In the genomic region with DNA sequence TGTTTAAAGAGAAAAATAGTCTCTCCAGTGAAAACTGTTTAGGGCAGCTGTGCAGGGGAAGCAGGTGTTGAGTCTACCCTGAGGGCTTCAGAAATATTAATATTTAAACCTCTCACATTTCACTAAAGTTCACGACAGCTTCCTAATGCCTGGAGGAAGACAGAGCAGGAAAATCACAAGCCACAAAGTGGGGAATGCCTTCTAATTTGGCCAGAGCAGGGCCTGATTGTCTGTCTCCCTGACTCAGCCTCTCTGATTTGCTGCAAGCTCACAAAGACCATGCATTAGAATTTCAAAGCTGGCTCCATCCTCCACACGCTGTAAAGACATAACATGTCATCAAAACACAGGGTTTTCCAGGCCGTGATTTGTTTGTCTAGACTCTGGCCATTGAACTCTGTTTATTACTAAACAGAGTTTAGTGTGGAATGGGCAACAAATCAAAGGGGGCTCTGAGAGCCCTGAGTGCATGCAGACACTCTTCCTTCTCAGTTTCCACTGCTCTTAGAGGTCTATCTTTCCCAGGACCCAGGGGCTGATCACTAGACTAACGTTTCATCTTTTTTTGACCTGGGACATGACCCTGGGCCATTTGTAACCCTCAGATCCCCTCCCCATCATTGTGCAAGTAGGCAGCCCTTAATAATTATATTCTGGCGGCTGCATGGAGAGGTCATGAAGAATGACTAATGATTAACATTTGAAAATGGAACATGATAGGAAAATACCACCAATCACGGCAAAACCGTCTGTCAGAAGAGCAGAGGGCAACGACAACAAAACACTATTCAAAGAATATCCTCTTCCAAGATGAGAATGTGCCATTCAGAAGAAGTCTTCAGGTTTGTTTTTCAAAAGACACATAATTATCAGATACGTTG, we compare ENCODE assay signal across 1 cellular context.
A peak's percentile ranks its signal among the peaks of the same experiment; 100 is the strongest.
TF ChIP-seq lines count a peak whose summit lies in the region.

No MANE protein-coding gene starts in this region.

TF ChIP-seq in HepG2, 621 proteins besides CTCF, POLR2A, EP300 and RAD21 (continued from another document and continues in another):
- TF ChIP-seq, protein P1, sequence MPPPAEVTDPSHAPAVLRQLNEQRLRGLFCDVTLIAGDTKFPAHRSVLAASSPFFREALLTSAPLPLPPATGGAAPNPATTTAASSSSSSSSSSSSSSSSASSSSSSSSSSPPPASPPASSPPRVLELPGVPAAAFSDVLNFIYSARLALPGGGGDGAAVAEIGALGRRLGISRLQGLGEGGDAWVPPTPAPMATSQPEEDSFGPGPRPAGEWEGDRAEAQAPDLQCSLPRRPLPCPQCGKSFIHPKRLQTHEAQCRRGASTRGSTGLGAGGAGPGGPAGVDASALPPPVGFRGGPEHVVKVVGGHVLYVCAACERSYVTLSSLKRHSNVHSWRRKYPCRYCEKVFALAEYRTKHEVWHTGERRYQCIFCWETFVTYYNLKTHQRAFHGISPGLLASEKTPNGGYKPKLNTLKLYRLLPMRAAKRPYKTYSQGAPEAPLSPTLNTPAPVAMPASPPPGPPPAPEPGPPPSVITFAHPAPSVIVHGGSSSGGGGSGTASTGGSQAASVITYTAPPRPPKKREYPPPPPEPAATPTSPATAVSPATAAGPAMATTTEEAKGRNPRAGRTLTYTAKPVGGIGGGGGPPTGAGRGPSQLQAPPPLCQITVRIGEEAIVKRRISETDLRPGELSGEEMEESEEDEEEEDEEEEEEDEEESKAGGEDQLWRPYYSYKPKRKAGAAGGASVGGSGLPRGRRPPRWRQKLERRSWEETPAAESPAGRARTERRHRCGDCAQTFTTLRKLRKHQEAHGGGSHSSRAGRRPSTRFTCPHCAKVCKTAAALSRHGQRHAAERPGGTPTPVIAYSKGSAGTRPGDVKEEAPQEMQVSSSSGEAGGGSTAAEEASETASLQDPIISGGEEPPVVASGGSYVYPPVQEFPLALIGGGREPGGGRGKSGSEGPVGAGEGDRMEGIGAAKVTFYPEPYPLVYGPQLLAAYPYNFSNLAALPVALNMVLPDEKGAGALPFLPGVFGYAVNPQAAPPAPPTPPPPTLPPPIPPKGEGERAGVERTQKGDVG (CRISPR knock-in tag; IDR thresholded peaks at IDR 0.05; ENCODE audit: borderline replicate concordance): 0 out of 2 replicates have a peak, but pooled peaks have one; percentile 37
- TF ChIP-seq CREB1 (IDR thresholded peaks at IDR 0.05) (no peak), CREB1 (CRISPR knock-in tag; IDR thresholded peaks at IDR 0.05) (peak; percentile 81), FOXK1 (CRISPR knock-in tag; IDR thresholded peaks at IDR 0.05; ENCODE audit: borderline replicate concordance, low read depth) (peak; percentile 87), CCAR2 (optimal IDR thresholded peaks at IDR 0.05; ENCODE audit: low read depth, low read length) (no peak), ZNF777 (CRISPR knock-in tag; IDR thresholded peaks at IDR 0.05) (no peak), GLI4 (CRISPR knock-in tag; IDR thresholded peaks at IDR 0.05; ENCODE audit: borderline replicate concordance) (no peak), NCOR1 (IDR thresholded peaks at IDR 0.05; ENCODE audit: borderline replicate concordance, low read length) (peak; percentile 98), SIN3A (IDR thresholded peaks at IDR 0.05; ENCODE audit: borderline replicate concordance, low read depth, low read length) (no peak), ZNF678 (CRISPR knock-in tag; IDR thresholded peaks at IDR 0.05) (no peak), SOX13 (IDR thresholded peaks at IDR 0.05) (peak; percentile 86), SOX13 (CRISPR knock-in tag; conservative IDR thresholded peaks at IDR 0.05 in 1 of 2, IDR thresholded peaks at IDR 0.05 in 1 of 2) (peak in 1 of 2 experiments; percentile 94; a peak in 2 of 4 replicates), ZBTB3 (CRISPR knock-in tag; IDR thresholded peaks at IDR 0.05; ENCODE audit: borderline replicate concordance, low read depth) (no peak), RFX3 (CRISPR knock-in tag; IDR thresholded peaks at IDR 0.05) (no peak), SMARCE1 (IDR thresholded peaks at IDR 0.05; ENCODE audit: borderline replicate concordance) (no peak), ZFP36 (IDR thresholded peaks at IDR 0.05; ENCODE audit: borderline replicate concordance, low read depth, low read length, partially characterized antibody) (no peak), ZNF839 (CRISPR knock-in tag; IDR thresholded peaks at IDR 0.05; ENCODE audit: borderline replicate concordance) (no peak), NFKB2 (CRISPR knock-in tag; IDR thresholded peaks at IDR 0.05; ENCODE audit: borderline replicate concordance) (no peak), SYNCRIP (IDR thresholded peaks at IDR 0.05; ENCODE audit: insufficient read depth, low read depth, low read length) (no peak), ELF3 (CRISPR knock-in tag; IDR thresholded peaks at IDR 0.05) (peak; percentile 57), ZZZ3 (CRISPR knock-in tag; IDR thresholded peaks at IDR 0.05; ENCODE audit: borderline replicate concordance) (no peak)
- TF ChIP-seq, protein P2, sequence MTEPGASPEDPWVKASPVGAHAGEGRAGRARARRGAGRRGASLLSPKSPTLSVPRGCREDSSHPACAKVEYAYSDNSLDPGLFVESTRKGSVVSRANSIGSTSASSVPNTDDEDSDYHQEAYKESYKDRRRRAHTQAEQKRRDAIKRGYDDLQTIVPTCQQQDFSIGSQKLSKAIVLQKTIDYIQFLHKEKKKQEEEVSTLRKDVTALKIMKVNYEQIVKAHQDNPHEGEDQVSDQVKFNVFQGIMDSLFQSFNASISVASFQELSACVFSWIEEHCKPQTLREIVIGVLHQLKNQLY (CRISPR knock-in tag; IDR thresholded peaks at IDR 0.05): peak; percentile 54; the same call in 1 of the 2 replicates
- TF ChIP-seq, protein P3, sequence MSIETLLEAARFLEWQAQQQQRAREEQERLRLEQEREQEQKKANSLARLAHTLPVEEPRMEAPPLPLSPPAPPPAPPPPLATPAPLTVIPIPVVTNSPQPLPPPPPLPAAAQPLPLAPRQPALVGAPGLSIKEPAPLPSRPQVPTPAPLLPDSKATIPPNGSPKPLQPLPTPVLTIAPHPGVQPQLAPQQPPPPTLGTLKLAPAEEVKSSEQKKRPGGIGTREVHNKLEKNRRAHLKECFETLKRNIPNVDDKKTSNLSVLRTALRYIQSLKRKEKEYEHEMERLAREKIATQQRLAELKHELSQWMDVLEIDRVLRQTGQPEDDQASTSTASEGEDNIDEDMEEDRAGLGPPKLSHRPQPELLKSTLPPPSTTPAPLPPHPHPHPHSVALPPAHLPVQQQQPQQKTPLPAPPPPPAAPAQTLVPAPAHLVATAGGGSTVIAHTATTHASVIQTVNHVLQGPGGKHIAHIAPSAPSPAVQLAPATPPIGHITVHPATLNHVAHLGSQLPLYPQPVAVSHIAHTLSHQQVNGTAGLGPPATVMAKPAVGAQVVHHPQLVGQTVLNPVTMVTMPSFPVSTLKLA (IDR thresholded peaks at IDR 0.05): no peak
- TF ChIP-seq, protein P4, sequence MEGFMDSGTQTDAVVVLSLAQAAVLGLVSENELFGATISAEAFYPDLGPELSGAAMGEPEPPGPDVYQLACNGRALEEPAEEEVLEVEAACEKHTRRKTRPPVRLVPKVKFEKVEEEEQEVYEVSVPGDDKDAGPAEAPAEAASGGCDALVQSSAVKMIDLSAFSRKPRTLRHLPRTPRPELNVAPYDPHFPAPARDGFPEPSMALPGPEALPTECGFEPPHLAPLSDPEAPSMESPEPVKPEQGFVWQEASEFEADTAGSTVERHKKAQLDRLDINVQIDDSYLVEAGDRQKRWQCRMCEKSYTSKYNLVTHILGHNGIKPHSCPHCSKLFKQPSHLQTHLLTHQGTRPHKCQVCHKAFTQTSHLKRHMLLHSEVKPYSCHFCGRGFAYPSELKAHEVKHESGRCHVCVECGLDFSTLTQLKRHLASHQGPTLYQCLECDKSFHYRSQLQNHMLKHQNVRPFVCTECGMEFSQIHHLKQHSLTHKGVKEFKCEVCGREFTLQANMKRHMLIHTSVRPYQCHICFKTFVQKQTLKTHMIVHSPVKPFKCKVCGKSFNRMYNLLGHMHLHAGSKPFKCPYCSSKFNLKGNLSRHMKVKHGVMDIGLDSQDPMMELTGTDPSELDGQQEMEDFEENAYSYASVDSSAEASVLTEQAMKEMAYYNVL (CRISPR knock-in tag; IDR thresholded peaks at IDR 0.05; ENCODE audit: borderline replicate concordance): peak; percentile 76
- TF ChIP-seq, protein P5, sequence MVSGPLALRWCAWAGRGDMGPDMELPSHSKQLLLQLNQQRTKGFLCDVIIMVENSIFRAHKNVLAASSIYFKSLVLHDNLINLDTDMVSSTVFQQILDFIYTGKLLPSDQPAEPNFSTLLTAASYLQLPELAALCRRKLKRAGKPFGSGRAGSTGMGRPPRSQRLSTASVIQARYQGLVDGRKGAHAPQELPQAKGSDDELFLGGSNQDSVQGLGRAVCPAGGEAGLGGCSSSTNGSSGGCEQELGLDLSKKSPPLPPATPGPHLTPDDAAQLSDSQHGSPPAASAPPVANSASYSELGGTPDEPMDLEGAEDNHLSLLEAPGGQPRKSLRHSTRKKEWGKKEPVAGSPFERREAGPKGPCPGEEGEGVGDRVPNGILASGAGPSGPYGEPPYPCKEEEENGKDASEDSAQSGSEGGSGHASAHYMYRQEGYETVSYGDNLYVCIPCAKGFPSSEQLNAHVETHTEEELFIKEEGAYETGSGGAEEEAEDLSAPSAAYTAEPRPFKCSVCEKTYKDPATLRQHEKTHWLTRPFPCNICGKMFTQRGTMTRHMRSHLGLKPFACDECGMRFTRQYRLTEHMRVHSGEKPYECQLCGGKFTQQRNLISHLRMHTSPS (CRISPR knock-in tag; IDR thresholded peaks at IDR 0.05; ENCODE audit: low read depth): no peak
- TF ChIP-seq, protein P6, sequence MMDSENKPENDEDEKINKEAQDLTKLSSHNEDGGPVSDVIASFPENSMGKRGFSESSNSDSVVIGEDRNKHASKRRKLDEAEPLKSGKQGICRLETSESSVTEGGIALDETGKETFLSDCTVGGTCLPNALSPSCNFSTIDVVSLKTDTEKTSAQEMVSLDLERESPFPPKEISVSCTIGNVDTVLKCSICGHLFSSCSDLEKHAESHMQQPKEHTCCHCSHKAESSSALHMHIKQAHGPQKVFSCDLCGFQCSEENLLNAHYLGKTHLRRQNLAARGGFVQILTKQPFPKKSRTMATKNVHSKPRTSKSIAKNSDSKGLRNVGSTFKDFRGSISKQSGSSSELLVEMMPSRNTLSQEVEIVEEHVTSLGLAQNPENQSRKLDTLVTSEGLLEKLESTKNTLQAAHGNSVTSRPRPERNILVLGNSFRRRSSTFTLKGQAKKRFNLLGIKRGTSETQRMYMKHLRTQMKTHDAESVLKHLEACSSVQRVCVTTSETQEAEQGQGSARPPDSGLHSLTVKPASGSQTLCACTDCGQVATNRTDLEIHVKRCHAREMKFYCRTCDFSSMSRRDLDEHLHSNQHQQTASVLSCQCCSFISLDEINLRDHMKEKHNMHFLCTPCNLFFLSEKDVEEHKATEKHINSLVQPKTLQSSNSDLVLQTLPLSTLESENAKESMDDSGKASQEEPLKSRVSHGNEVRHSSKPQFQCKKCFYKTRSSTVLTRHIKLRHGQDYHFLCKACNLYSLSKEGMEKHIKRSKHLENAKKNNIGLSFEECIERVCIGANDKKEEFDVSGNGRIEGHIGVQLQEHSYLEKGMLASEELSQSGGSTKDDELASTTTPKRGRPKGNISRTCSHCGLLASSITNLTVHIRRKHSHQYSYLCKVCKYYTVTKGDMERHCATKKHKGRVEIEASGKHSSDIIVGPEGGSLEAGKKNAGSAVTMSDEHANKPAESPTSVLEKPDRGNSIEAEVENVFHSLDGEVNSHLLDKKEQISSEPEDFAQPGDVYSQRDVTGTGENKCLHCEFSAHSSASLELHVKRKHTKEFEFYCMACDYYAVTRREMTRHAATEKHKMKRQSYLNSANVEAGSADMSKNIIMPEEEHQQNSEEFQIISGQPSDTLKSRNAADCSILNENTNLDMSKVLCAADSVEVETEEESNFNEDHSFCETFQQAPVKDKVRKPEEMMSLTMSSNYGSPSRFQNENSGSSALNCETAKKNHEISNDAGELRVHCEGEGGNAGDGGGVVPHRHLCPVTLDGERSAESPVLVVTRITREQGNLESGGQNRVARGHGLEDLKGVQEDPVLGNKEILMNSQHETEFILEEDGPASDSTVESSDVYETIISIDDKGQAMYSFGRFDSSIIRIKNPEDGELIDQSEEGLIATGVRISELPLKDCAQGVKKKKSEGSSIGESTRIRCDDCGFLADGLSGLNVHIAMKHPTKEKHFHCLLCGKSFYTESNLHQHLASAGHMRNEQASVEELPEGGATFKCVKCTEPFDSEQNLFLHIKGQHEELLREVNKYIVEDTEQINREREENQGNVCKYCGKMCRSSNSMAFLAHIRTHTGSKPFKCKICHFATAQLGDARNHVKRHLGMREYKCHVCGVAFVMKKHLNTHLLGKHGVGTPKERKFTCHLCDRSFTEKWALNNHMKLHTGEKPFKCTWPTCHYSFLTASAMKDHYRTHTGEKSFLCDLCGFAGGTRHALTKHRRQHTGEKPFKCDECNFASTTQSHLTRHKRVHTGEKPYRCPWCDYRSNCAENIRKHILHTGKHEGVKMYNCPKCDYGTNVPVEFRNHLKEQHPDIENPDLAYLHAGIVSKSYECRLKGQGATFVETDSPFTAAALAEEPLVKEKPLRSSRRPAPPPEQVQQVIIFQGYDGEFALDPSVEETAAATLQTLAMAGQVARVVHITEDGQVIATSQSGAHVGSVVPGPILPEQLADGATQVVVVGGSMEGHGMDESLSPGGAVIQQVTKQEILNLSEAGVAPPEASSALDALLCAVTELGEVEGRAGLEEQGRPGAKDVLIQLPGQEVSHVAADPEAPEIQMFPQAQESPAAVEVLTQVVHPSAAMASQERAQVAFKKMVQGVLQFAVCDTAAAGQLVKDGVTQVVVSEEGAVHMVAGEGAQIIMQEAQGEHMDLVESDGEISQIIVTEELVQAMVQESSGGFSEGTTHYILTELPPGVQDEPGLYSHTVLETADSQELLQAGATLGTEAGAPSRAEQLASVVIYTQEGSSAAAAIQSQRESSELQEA (CRISPR knock-in tag; IDR thresholded peaks at IDR 0.05; ENCODE audit: not compliant biosample characterization): no peak
- TF ChIP-seq, protein P7, sequence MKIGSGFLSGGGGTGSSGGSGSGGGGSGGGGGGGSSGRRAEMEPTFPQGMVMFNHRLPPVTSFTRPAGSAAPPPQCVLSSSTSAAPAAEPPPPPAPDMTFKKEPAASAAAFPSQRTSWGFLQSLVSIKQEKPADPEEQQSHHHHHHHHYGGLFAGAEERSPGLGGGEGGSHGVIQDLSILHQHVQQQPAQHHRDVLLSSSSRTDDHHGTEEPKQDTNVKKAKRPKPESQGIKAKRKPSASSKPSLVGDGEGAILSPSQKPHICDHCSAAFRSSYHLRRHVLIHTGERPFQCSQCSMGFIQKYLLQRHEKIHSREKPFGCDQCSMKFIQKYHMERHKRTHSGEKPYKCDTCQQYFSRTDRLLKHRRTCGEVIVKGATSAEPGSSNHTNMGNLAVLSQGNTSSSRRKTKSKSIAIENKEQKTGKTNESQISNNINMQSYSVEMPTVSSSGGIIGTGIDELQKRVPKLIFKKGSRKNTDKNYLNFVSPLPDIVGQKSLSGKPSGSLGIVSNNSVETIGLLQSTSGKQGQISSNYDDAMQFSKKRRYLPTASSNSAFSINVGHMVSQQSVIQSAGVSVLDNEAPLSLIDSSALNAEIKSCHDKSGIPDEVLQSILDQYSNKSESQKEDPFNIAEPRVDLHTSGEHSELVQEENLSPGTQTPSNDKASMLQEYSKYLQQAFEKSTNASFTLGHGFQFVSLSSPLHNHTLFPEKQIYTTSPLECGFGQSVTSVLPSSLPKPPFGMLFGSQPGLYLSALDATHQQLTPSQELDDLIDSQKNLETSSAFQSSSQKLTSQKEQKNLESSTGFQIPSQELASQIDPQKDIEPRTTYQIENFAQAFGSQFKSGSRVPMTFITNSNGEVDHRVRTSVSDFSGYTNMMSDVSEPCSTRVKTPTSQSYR (CRISPR knock-in tag; IDR thresholded peaks at IDR 0.05; ENCODE audit: borderline replicate concordance): peak; percentile 79; the same call in 1 of the 2 replicates
